In the genomic region with DNA sequence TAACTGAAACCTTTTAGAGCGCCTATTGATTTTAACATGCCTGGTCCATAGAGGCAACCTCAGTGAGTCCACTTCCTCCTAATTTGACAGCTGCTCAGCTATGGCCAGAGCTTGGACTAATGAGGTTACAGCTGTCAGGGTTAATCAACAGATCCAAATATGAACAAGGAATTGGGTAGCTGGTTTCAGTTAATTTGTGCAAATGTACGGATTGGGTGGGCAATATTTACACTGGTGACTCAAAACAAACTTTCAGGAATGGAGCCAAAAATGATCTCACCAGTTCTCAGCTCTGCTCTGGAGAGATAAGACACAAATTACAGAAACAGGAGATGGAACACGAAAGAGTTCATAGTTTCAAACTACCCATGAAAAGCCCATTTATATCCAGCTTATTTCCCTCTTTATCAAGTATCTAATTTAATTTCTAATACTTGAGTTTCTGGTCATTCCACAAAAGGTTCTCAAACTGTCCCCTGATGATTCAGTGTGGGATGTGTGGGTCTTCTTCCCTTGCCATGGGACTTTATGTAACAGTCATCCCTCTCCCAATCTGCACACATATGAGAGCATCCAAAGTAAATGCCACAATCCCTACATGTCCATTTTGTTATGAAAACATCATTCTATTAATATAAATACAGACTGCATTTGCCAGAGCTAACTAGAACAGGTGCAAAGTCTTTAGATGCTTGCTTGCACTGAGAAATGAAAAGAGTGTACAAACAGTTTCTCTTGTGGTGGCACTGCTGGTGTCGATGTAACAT, we compare ENCODE assay signal across 1 cellular context.
TF ChIP-seq lines count a peak whose summit lies in the region.

No MANE protein-coding gene starts in this region.

TF ChIP-seq in SK-N-SH, 30 proteins besides CTCF, POLR2A, EP300 and RAD21 (continued from another document):
- TF ChIP-seq IRF3 (IDR thresholded peaks at IDR 0.05; ENCODE audit: low read depth, low read length) (no peak), GATA2 (CRISPR knock-in tag; IDR thresholded peaks at IDR 0.05) (peak; percentile 42), TCF12 (IDR thresholded peaks at IDR 0.05) (peak; percentile 15; the same call in 1 of the 2 replicates), FOSL2 (IDR thresholded peaks at IDR 0.05; ENCODE audit: borderline replicate concordance, low read depth) (no peak), FOXJ3 (CRISPR knock-in tag; IDR thresholded peaks at IDR 0.05) (peak; percentile 75; the same call in 1 of the 2 replicates), RCOR1 (IDR thresholded peaks at IDR 0.05; ENCODE audit: low read length) (peak; percentile 63), TAF1 (IDR thresholded peaks at IDR 0.05; ENCODE audit: borderline replicate concordance, low read depth, low read length) (no peak), NFIC (IDR thresholded peaks at IDR 0.05; ENCODE audit: borderline replicate concordance) (peak; percentile 35; the same call in 1 of the 2 replicates), RFX5 (IDR thresholded peaks at IDR 0.05; ENCODE audit: low read length) (no peak), FOXM1 (IDR thresholded peaks at IDR 0.05; ENCODE audit: low read depth) (no peak)
- TF ChIP-seq, protein P1, sequence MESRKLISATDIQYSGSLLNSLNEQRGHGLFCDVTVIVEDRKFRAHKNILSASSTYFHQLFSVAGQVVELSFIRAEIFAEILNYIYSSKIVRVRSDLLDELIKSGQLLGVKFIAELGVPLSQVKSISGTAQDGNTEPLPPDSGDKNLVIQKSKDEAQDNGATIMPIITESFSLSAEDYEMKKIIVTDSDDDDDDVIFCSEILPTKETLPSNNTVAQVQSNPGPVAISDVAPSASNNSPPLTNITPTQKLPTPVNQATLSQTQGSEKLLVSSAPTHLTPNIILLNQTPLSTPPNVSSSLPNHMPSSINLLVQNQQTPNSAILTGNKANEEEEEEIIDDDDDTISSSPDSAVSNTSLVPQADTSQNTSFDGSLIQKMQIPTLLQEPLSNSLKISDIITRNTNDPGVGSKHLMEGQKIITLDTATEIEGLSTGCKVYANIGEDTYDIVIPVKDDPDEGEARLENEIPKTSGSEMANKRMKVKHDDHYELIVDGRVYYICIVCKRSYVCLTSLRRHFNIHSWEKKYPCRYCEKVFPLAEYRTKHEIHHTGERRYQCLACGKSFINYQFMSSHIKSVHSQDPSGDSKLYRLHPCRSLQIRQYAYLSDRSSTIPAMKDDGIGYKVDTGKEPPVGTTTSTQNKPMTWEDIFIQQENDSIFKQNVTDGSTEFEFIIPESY (IDR thresholded peaks at IDR 0.05; ENCODE audit: borderline replicate concordance, low read depth), result no peak
- TF ChIP-seq, protein P2, sequence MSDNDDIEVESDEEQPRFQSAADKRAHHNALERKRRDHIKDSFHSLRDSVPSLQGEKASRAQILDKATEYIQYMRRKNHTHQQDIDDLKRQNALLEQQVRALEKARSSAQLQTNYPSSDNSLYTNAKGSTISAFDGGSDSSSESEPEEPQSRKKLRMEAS (IDR thresholded peaks at IDR 0.05; ENCODE audit: low read depth), result no peak
